Comparison of ENCODE assay signal across 14 cellular contexts in the genomic region with DNA sequence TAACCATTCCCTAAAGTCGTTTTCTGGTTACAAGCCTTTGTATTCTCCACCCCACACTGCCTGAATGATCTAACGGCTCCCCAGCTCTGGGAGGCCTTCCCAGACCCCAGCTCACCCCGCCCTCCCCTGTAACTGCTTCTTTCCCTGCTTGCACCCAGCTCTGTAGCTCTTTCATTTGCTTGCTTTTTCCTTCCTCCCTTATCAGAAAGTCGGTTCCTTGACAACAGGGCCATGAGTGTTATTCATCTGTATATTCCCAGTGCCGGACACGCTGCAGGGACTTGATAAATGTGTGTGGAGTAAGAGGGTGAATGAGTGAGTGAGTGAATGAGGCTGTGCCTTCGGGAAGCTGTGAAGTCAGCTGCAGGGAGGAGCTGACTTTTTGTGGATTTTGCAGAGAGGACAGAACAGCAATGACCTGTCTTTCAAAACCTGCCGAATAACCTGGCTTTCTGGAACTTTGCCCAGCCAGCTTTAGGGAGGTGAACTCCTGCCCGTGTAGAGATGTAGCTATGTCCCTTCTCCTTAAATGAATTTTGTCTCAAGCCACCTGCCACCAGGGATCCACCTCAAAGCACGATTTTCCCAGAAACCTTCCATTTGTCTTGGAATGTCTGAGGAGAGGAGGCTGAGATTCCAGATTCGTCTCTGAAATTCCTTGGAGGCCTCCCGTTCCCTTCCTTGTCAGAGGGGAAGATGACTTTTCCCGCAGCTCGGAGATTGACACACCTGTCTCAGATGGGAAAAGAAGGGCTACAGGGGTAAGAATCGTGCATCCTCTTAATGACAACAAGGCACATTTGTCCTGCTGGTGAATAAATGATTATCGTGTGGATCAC. TPM values are rescaled to one million over a fixed set of nuclear protein-coding genes. Genes with fewer than 3 reads are reported as not detected.
DNase-seq lines count a peak whose midpoint lies in the region; ATAC-seq and TF ChIP-seq lines count a peak whose summit lies in the region.
"Had no signal": no experiment of that assay in that cellular context is flagged by ENCODE, and none has a peak within 500 bp of the region (broad histone marks: within the 10 kb centered on the region; RNA-seq: fewer than 3 reads in every experiment).

No MANE protein-coding gene starts in this region.

- H3K4me3 ChIP-seq in Panc1 (ENCODE audit: low read depth in 2 of 2, low read length in 2 of 2): peak overlapping the region in 1 of 2 experiments; percentile 23; a peak in 2 of 4 replicates
- no peak overlapping the region for H3K4me3 ChIP-seq in fibroblast of the aortic adventitia (ENCODE audit: low read depth, low read length)
- H3K4me3 ChIP-seq: gastroesophageal sphincter had no signal

- H3K9me3 ChIP-seq in Panc1 (ENCODE audit: control insufficient read depth, insufficient read depth, low read depth, low read length): no peaks in the 10 kb centered on the region
- H3K9me3 ChIP-seq: gastroesophageal sphincter had no signal

- CTCF ChIA-PET in Panc1 (lab: Charles Lee): interaction anchor here (1.0 to 1.3 kb wide), 2 partner anchors 8 to 29 kb away, joined by 4 to 5 read pairs; no protein-coding TSS in a partner anchor

- peak; percentile 69 for ATAC-seq in Panc1
- ATAC-seq: activated CD8-positive, alpha-beta memory T cell treated with anti-CD3 and anti-CD28 coated beads, Interleukin-2, amount 10 ng/mL, durations not matched to agents 7 days and 5 days; gastroesophageal sphincter had no signal

- POLR2A ChIA-PET in Panc1 (lab: Charles Lee): no interaction called here

- TF ChIP-seq CTCF in Panc1 (IDR thresholded peaks at IDR 0.05): no peak
- TF ChIP-seq CTCF in fibroblast of the aortic adventitia (IDR thresholded peaks at IDR 0.05; ENCODE audit: insufficient read depth, low read length): no peak

- H3K4me1 ChIP-seq in Panc1 (ENCODE audit: control insufficient read depth, insufficient read depth, low read length): peaks cover 39% of the 10 kb centered on the region

- H3K27ac ChIP-seq in Panc1 (ENCODE audit: low read length): peak overlapping the region; percentile 96
- H3K27ac ChIP-seq: 22Rv1, gastroesophageal sphincter had no signal

- intact Hi-C loops in Panc1 (cut with micrococcal nuclease; ENCODE audit: unreplicated experiment): no loop called here
- intact Hi-C loops in posterior vena cava (cut with DNase I): no loop called here

- no TSS peak for BruUV-seq in Panc1 (replicated peaks; lab: Mats Ljungman, UMichigan)

- no peaks in the 10 kb centered on the region for H3K36me3 ChIP-seq in Panc1 (ENCODE audit: control insufficient read depth, insufficient read depth, low read length)
- H3K36me3 ChIP-seq: gastroesophageal sphincter had no signal

- in situ Hi-C loops in Panc1 (cut with HindIII; ENCODE audit: low pct_unique_long_range_greater_than_20kb, low sequenced_read_pairs): no loop called here
- in situ Hi-C loops in G401 (cut with HindIII; ENCODE audit: low sequenced_read_pairs): no loop called here

- H3K27me3 ChIP-seq in Panc1 (ENCODE audit: control insufficient read depth, insufficient read depth, low read length): no peaks in the 10 kb centered on the region

- peak; percentile 21 for DNase-seq in DMS 273 (lab: John Stamatoyannopoulos, UW; ENCODE audit: unreplicated experiment)
- DNase-seq in DMS 273 treated with DMSO at 0.1 percent for 48 hours (lab: John Stamatoyannopoulos, UW): no peak
- no peak for DNase-seq in Panc1 (ENCODE audit: low read depth, low spot score)
- DNase-seq in fibroblast of the aortic adventitia (ENCODE audit: low read depth): peak; percentile 30
- peak; percentile 52 for DNase-seq in posterior vena cava (ENCODE audit: low spot score)
- DNase-seq in SW 1271 (lab: John Stamatoyannopoulos, UW): no peak
- DNase-seq in G401 (ENCODE audit: low spot score): no peak
- DNase-seq in activated CD4-positive, alpha-beta T cell treated with anti-CD3 and anti-CD28 coated beads for 48 hours: no peak
- DNase-seq: activated CD8-positive, alpha-beta memory T cell treated with anti-CD3 and anti-CD28 coated beads, Interleukin-2, amount 10 ng/mL, durations not matched to agents 7 days and 5 days; activated naive CD8-positive, alpha-beta T cell treated with anti-CD3 and anti-CD28 coated beads, Interleukin-2, amount 10 ng/mL, durations not matched to agents 7 days and 5 days; Kasumi-1 had no signal

RNA-seq across cellular contexts. Expression of a gene that starts 19.9 kb away (rescaled TPM):
- total RNA-seq in Panc1 (2021; ENCODE audit: unreplicated experiment): 40.3 TPM
- 37.7 TPM for polyA plus RNA-seq in Panc1 (2012; ENCODE audit: insufficient read length)
- not detected in 2 replicates for total RNA-seq in fibroblast of the aortic adventitia (ENCODE audit: low replicate concordance)
- total RNA-seq in posterior vena cava: not detected
- 0.24 and 1.4 TPM in 2 replicates for total RNA-seq in G401 (2014; rRNA removed; shearing (Covaris generic))
- total RNA-seq: activated CD8-positive, alpha-beta memory T cell treated with anti-CD3 and anti-CD28 coated beads, Interleukin-2, amount 10 ng/mL, durations not matched to agents 7 days and 5 days; activated naive CD8-positive, alpha-beta T cell treated with anti-CD3 and anti-CD28 coated beads, Interleukin-2, amount 10 ng/mL, durations not matched to agents 7 days and 5 days; dermis microvascular lymphatic vessel endothelial cell had no signal

Comparison
In these comparisons a context has a peak if more than half of its experiments do, and no peak if none do; other contexts are left out.
1. DNase-seq: peak in DMS 273 (single experiment), fibroblast of the aortic adventitia (single experiment) and posterior vena cava (single experiment); none in DMS 273 treated with DMSO at 0.1 percent for 48 hours (single experiment), Panc1 (single experiment), SW 1271 (0 of 2), G401 (single experiment) and activated CD4-positive, alpha-beta T cell treated with anti-CD3 and anti-CD28 coated beads for 48 hours (single experiment).
2. RNA of a gene that starts 19.9 kb away (total RNA-seq): 40.3 TPM in Panc1 (single experiment); 0.24 to 1.4 TPM in G401, not detected in posterior vena cava and not detected in fibroblast of the aortic adventitia; every median in the first group is over 10 times any median in the second.